Comparison of ENCODE assay signal across 9 cellular contexts in genomic region chr10:29688230-29688634, GRCh38. TPM values are rescaled to one million over a fixed set of nuclear protein-coding genes. Genes with fewer than 3 reads are reported as not detected.
A peak's percentile ranks its signal among the peaks of the same experiment; 100 is the strongest.
DNase-seq lines count a peak whose midpoint lies in the region; ATAC-seq and TF ChIP-seq lines count a peak whose summit lies in the region.
"Had no signal": no experiment of that assay in that cellular context is flagged by ENCODE, and none has a peak within 500 bp of the region (broad histone marks: within the 10 kb centered on the region; RNA-seq: fewer than 3 reads in every experiment).

No MANE protein-coding gene starts in this region.

- H3K27me3 Mint-ChIP-seq in osteocyte (ENCODE audit: unreplicated experiment): no peaks in the 10 kb centered on the region

- no peaks in the 10 kb centered on the region for H3K9me3 Mint-ChIP-seq in osteocyte (ENCODE audit: unreplicated experiment)

- H3K27me3 ChIP-seq in foreskin keratinocyte: no peaks in the 10 kb centered on the region

- peaks cover 39% of the 10 kb centered on the region for H3K4me1 Mint-ChIP-seq in osteocyte (ENCODE audit: unreplicated experiment)

- ATAC-seq in foreskin keratinocyte: no peak

- peaks cover 40% of the 10 kb centered on the region for H3K36me3 Mint-ChIP-seq in osteocyte (ENCODE audit: unreplicated experiment)

- DNase-seq in Daoy (ENCODE audit: low read depth): peak; percentile 14
- DNase-seq in NCI-H345 (lab: John Stamatoyannopoulos, UW): peak; percentile 69
- peak; percentile 33 for DNase-seq in fibroblast of mammary gland (ENCODE audit: low read depth)
- DNase-seq in osteocyte (ENCODE audit: extremely low spot score, unreplicated experiment): peak; percentile 66
- DNase-seq in foreskin keratinocyte: no peak
- DNase-seq in GM03348 (ENCODE audit: low spot score): no peak
- no peak for DNase-seq in NCI-H1694 treated with DMSO at 0.1 percent for 48 hours (lab: John Stamatoyannopoulos, UW)
- no peak for DNase-seq in stimulated activated CD8-positive, alpha-beta memory T cell treated with anti-CD3 and anti-CD28 coated beads, Interleukin-4, amount 100 ng/mL, for 48 hours
- DNase-seq: small intestine had no signal

- peak overlapping the region; percentile 88 for H3K27ac Mint-ChIP-seq in osteocyte (ENCODE audit: unreplicated experiment)

- peak overlapping the region; percentile 51 for H3K4me3 Mint-ChIP-seq in osteocyte (ENCODE audit: unreplicated experiment)

- TF ChIP-seq CTCF in fibroblast of mammary gland (conservative IDR thresholded peaks at IDR 0.05; ENCODE audit: control insufficient read depth, insufficient read depth, low read depth, low read length) (no peak), osteocyte (IDR thresholded peaks at IDR 0.05) (no peak), foreskin keratinocyte (conservative IDR thresholded peaks at IDR 0.05) (no peak)

- H3K4me1 ChIP-seq in foreskin keratinocyte: peaks cover 33% of the 10 kb centered on the region

- H3K4me3 ChIP-seq in fibroblast of mammary gland (ENCODE audit: control insufficient read depth, low read depth, low read length): no peak overlapping the region

- H3K27ac ChIP-seq in foreskin keratinocyte: no peak overlapping the region

RNA-seq across cellular contexts. Expression of gene SVIL, which starts 53.5 kb away (rescaled TPM):
- total RNA-seq in Daoy (2014; rRNA removed; shearing (Covaris generic)): 15.3 and 22.9 TPM in 2 replicates
- 257 and 258 TPM in 2 replicates for total RNA-seq in osteocyte
- 26.9 and 27.1 TPM in 2 replicates for total RNA-seq in foreskin keratinocyte
- 4.8 and 4.9 TPM in 2 replicates for polyA plus RNA-seq in foreskin keratinocyte

Comparison
In these comparisons a context has a peak if more than half of its experiments do, and no peak if none do; other contexts are left out.
1. DNase-seq: peak in Daoy (single experiment), NCI-H345 (single experiment), fibroblast of mammary gland (single experiment) and osteocyte (single experiment); none in foreskin keratinocyte (0 of 2), GM03348 (single experiment), NCI-H1694 treated with DMSO at 0.1 percent for 48 hours (single experiment) and stimulated activated CD8-positive, alpha-beta memory T cell treated with anti-CD3 and anti-CD28 coated beads, Interleukin-4, amount 100 ng/mL, for 48 hours (single experiment).